Comparison of ENCODE assay signal across 1 cellular context in the genomic region with DNA sequence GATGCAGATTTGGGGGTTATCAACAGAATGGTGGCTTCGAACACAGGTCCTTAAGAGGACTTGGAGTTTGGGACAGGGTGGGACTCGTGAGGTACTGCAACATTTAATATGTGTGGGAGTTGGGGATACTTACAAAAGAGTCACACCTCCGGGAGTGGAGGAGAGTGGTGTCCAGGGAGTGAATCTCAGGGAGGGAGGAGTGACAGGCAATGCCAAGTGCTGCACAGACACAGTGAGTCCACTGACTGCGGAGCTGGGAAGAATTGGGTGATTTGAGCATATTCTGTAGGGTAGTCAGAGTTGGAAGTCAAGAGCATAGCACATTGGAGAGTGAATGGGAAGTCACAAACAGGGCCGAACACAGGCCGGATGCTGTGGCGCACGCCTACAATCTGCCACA.
A peak's percentile ranks its signal among the peaks of the same experiment; 100 is the strongest.
TF ChIP-seq lines count a peak whose summit lies in the region.

No MANE protein-coding gene starts in this region.

TF ChIP-seq in K562, 482 proteins besides CTCF, POLR2A, EP300 and RAD21:
- TF ChIP-seq U2AF1 (optimal IDR thresholded peaks at IDR 0.05; ENCODE audit: low read depth, low read length), result no peak
- TF ChIP-seq, protein P1, sequence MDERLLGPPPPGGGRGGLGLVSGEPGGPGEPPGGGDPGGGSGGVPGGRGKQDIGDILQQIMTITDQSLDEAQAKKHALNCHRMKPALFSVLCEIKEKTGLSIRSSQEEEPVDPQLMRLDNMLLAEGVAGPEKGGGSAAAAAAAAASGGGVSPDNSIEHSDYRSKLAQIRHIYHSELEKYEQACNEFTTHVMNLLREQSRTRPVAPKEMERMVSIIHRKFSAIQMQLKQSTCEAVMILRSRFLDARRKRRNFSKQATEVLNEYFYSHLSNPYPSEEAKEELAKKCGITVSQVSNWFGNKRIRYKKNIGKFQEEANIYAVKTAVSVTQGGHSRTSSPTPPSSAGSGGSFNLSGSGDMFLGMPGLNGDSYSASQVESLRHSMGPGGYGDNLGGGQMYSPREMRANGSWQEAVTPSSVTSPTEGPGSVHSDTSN (CRISPR knock-in tag; IDR thresholded peaks at IDR 0.05; ENCODE audit: low read depth), result no peak
- TF ChIP-seq, protein P1 (tag; conservative IDR thresholded peaks at IDR 0.05; ENCODE audit: low read depth), result no peak
- TF ChIP-seq EHMT2 (IDR thresholded peaks at IDR 0.05), result no peak
- TF ChIP-seq HNRNPLL (IDR thresholded peaks at IDR 0.05; ENCODE audit: low read depth, low read length, poor library complexity, severe bottlenecking), result no peak
- 0 out of 2 replicates have a peak, but pooled peaks have one; percentile 39 for TF ChIP-seq SUPT5H (IDR thresholded peaks at IDR 0.05)
- no peak for TF ChIP-seq MCM5 (IDR thresholded peaks at IDR 0.05; ENCODE audit: low read depth)
- TF ChIP-seq SMARCC2 (IDR thresholded peaks at IDR 0.05; ENCODE audit: low read depth), result no peak
- no peak for TF ChIP-seq GTF2F1 (IDR thresholded peaks at IDR 0.05; ENCODE audit: low read depth, low read length)
- no peak for TF ChIP-seq CBFA2T3 (IDR thresholded peaks at IDR 0.05)
- peak; percentile 18 for TF ChIP-seq POLR2B (IDR thresholded peaks at IDR 0.05; ENCODE audit: low read depth, partially characterized antibody)
